Comparison of ENCODE assay signal across 8 cellular contexts in genomic region chr20:38033330-38034107, GRCh38. TPM values are rescaled to one million over a fixed set of nuclear protein-coding genes. Genes with fewer than 3 reads are reported as not detected.
DNase-seq lines count a peak whose midpoint lies in the region; FAIRE-seq and TF ChIP-seq lines count a peak whose summit lies in the region.

TSS of gene RPRD1B (plus strand) at chr20:38033746. CDS start at chr20:38033948, 202 bp downstream.
TSS of gene TTI1 (minus strand) at chr20:38033456. CDS start at chr20:38013816, 19,640 bp downstream.

- H3K9ac ChIP-seq in SK-N-MC (ENCODE audit: insufficient read length): peak within 1 kb of the TSS; percentile 98
- H3K9ac ChIP-seq in neuronal stem cell (ENCODE audit: low read depth, low read length, poor library complexity): peak within 1 kb of the TSS; percentile 93
- peak within 1 kb of the TSS; percentile 96 to 100 (median 99) for H3K9ac ChIP-seq in subcutaneous abdominal adipose tissue (ENCODE audit: low read length in 5 of 5)

- peaks cover 23% of the 10 kb centered on the region for H3K36me3 Mint-ChIP-seq in activated naive CD4-positive, alpha-beta T cell treated with anti-CD3 and anti-CD28 coated beads, Interleukin-2, amount 10 ng/mL, durations not matched to agents 7 days and 5 days

- H3K18ac ChIP-seq in neuronal stem cell (ENCODE audit: low read length): peak within 1 kb of the TSS; percentile 99

- H2BK120ac ChIP-seq in neuronal stem cell (ENCODE audit: low read depth, low read length): no peak within 1 kb of the TSS

- peak within 1 kb of the TSS; percentile 76 for H3K23ac ChIP-seq in neuronal stem cell (ENCODE audit: low read depth, low read length, poor library complexity)

- no peaks in the 10 kb centered on the region for H3K9me3 Mint-ChIP-seq in activated naive CD4-positive, alpha-beta T cell treated with anti-CD3 and anti-CD28 coated beads, Interleukin-2, amount 10 ng/mL, durations not matched to agents 7 days and 5 days

- no peak within 1 kb of the TSS for H4K91ac ChIP-seq in neuronal stem cell (ENCODE audit: low read depth, low read length, poor library complexity)

- no peaks in the 10 kb centered on the region for H3K27me3 ChIP-seq in neuronal stem cell (ENCODE audit: control insufficient read depth in 3 of 3, insufficient read depth in 3 of 3, low read depth in 1 of 3, low read length in 3 of 3)
- H3K27me3 ChIP-seq in subcutaneous abdominal adipose tissue (ENCODE audit: control insufficient read depth in 5 of 5, insufficient read depth in 4 of 5, low read length in 5 of 5): no peaks in the 10 kb centered on the region

- H3K4me1 Mint-ChIP-seq in activated naive CD4-positive, alpha-beta T cell treated with anti-CD3 and anti-CD28 coated beads, Interleukin-2, amount 10 ng/mL, durations not matched to agents 7 days and 5 days: peaks cover 70% of the 10 kb centered on the region

- H3K4me3 Mint-ChIP-seq in activated naive CD4-positive, alpha-beta T cell treated with anti-CD3 and anti-CD28 coated beads, Interleukin-2, amount 10 ng/mL, durations not matched to agents 7 days and 5 days: peak within 1 kb of the TSS; percentile 91

- DNase-seq in GF-D8 (lab: John Stamatoyannopoulos, UW): peak; percentile 72
- DNase-seq in NAMALWA (ENCODE audit: low spot score): peak; percentile 94
- peak; percentile 55 for DNase-seq in SK-N-MC (ENCODE audit: low read depth, low spot score)
- peak; percentile 92 for DNase-seq in activated naive CD4-positive, alpha-beta T cell treated with anti-CD3 and anti-CD28 coated beads, Interleukin-2, amount 10 ng/mL, durations not matched to agents 7 days and 5 days
- peak; percentile 83 to 84 for DNase-seq in frontal cortex (ENCODE audit: low spot score in 2 of 2)
- peak; percentile 89 for DNase-seq in neuronal stem cell (ENCODE audit: low spot score)

- no peak within 1 kb of the TSS for H2BK15ac ChIP-seq in neuronal stem cell (ENCODE audit: low read length)

- peak; percentile 60; the same call in 1 of the 2 replicates for TF ChIP-seq CTCF in HEK293 (tag by site-specific recombination; IDR thresholded peaks at IDR 0.05)

- H3K79me1 ChIP-seq in neuronal stem cell (ENCODE audit: low read depth, low read length): peaks cover 19% of the 10 kb centered on the region

- H3K4me1 ChIP-seq in HEK293 (ENCODE audit: control insufficient read depth, insufficient read depth, low read length) (no peaks in the 10 kb centered on the region), neuronal stem cell (ENCODE audit: control insufficient read depth in 2 of 2, insufficient read depth in 1 of 2, low read depth in 1 of 2, low read length in 2 of 2) (peaks cover 9 to 13% of the 10 kb centered on the region in 2 donors), subcutaneous abdominal adipose tissue (ENCODE audit: control insufficient read depth in 5 of 5, insufficient read depth in 5 of 5, low read length in 5 of 5) (peaks cover 8 to 50% (median 47%) of the 10 kb centered on the region in 5 donors)

- POLR2A ChIA-PET in HEK293 (lab: Yijun Ruan, JAX): interaction anchor here (0.6 to 2.5 kb wide), 10 partner anchors 9 to 340 kb away, joined by 3 to 12 read pairs (median 4); partner anchors contain the start of gene CTNNBL1

- peak within 1 kb of the TSS; percentile 89 for H3K4me2 ChIP-seq in neuronal stem cell (ENCODE audit: insufficient read depth, low read length, poor library complexity, severe bottlenecking)

- H2BK12ac ChIP-seq in neuronal stem cell (ENCODE audit: low read length): no peak within 1 kb of the TSS

- peak within 1 kb of the TSS; percentile 96 for H2AFZ ChIP-seq in neuronal stem cell (ENCODE audit: low read length)

- peak within 1 kb of the TSS; percentile 95 for H4K8ac ChIP-seq in neuronal stem cell (ENCODE audit: low read depth, low read length)

- H3K9me3 ChIP-seq in HEK293 (ENCODE audit: control insufficient read depth, insufficient read depth, low read depth, low read length) (no peaks in the 10 kb centered on the region), SK-N-MC (ENCODE audit: low read depth, low read length) (no peaks in the 10 kb centered on the region), neuronal stem cell (replicated peaks in 1 of 2; ENCODE audit: control insufficient read depth in 2 of 2, insufficient read depth in 1 of 2, low read depth in 1 of 2, low read length in 2 of 2) (peaks cover 0 to 14% of the 10 kb centered on the region in 2 donors), subcutaneous abdominal adipose tissue (ENCODE audit: control insufficient read depth in 5 of 5, low read length in 5 of 5) (no peaks in the 10 kb centered on the region)

- H3K4ac ChIP-seq in neuronal stem cell (ENCODE audit: low read length): no peak within 1 kb of the TSS

- peaks cover 8 to 50% of the 10 kb centered on the region in 2 experiments; a peak in 2 of 3 replicates for H3K36me3 ChIP-seq in HEK293 (ENCODE audit: control insufficient read depth in 2 of 2, insufficient read depth in 1 of 2, low read length in 2 of 2)
- peaks cover 73% of the 10 kb centered on the region for H3K36me3 ChIP-seq in SK-N-MC (ENCODE audit: insufficient read depth, low read length)
- peaks cover 9 to 57% of the 10 kb centered on the region in 2 donors for H3K36me3 ChIP-seq in neuronal stem cell (replicated peaks in 1 of 2; ENCODE audit: control insufficient read depth in 2 of 2, insufficient read depth in 2 of 2, low read length in 2 of 2)
- peaks cover 0 to 13% (median 7%) of the 10 kb centered on the region in 5 donors for H3K36me3 ChIP-seq in subcutaneous abdominal adipose tissue (ENCODE audit: control insufficient read depth in 5 of 5, insufficient read depth in 5 of 5, low read length in 5 of 5)

- H2AK5ac ChIP-seq in neuronal stem cell (ENCODE audit: low read depth, low read length): peak within 1 kb of the TSS; percentile 21

- peaks cover 5% of the 10 kb centered on the region for H3K27me3 Mint-ChIP-seq in activated naive CD4-positive, alpha-beta T cell treated with anti-CD3 and anti-CD28 coated beads, Interleukin-2, amount 10 ng/mL, durations not matched to agents 7 days and 5 days

- FAIRE-seq in frontal cortex (lab: Jason Lieb, UNC): no peak

- WGBS in neuronal stem cell (ENCODE audit: extremely low coverage in 2 of 2, insufficient read length in 2 of 2, insufficient replicate concordance in 1 of 2), 2 donors: no CpG with 5 or more reads among the region's 69 CpGs

- H3K27ac ChIP-seq in HEK293 (ENCODE audit: extremely low read depth, low read depth, low read length) (peak within 1 kb of the TSS; percentile 80), SK-N-MC (peak within 1 kb of the TSS; percentile 91), neuronal stem cell (replicated peaks; ENCODE audit: low read length) (peak within 1 kb of the TSS; percentile 85), subcutaneous abdominal adipose tissue (ENCODE audit: low read depth, low read length) (peak within 1 kb of the TSS; percentile 96)

- H3K4me3 ChIP-seq in HEK293 (ENCODE audit: low read depth, low read length) (peak within 1 kb of the TSS; percentile 90), SK-N-MC (peak within 1 kb of the TSS; percentile 99), neuronal stem cell (ENCODE audit: low read length in 2 of 2) (peak within 1 kb of the TSS; percentile 78 to 90), subcutaneous abdominal adipose tissue (ENCODE audit: low read depth in 1 of 5, low read length in 5 of 5) (peak within 1 kb of the TSS; percentile 95 to 100 (median 99))

- H3K27ac Mint-ChIP-seq in activated naive CD4-positive, alpha-beta T cell treated with anti-CD3 and anti-CD28 coated beads, Interleukin-2, amount 10 ng/mL, durations not matched to agents 7 days and 5 days: peak within 1 kb of the TSS; percentile 97

- no peak within 1 kb of the TSS for H3K14ac ChIP-seq in neuronal stem cell (ENCODE audit: low read length)

- H2BK5ac ChIP-seq in neuronal stem cell (ENCODE audit: low read length): peak within 1 kb of the TSS; percentile 40

- CTCF ChIA-PET in HEK293 (lab: Yijun Ruan, JAX): interaction anchor here (0.8 to 1.7 kb wide), 5 partner anchors 14 to 188 kb away, joined by 3 to 7 read pairs (median 4); no protein-coding TSS in a partner anchor
- CTCF ChIA-PET in activated naive CD4-positive, alpha-beta T cell treated with anti-CD3 and anti-CD28 coated beads, Interleukin-2, amount 10 ng/mL, durations not matched to agents 7 days and 5 days (lab: Charles Lee): interaction anchor here (0.8 to 1.4 kb wide), 4 partner anchors 15 to 401 kb away, joined by 3 to 5 read pairs (median 3); partner anchors contain the start of gene SNHG17

TF ChIP-seq in HEK293, 187 proteins besides CTCF, POLR2A, EP300 and RAD21 (continues in another document):
- TF ChIP-seq HIC1 (tag by site-specific recombination; IDR thresholded peaks at IDR 0.05) (no peak), ZNF16 (tag by site-specific recombination; IDR thresholded peaks at IDR 0.05; ENCODE audit: low read depth) (no peak), IKZF3 (tag by site-specific recombination; IDR thresholded peaks at IDR 0.05) (0 out of 2 replicates have a peak, but pooled peaks have one; percentile 36), ZNF155 (tag by site-specific recombination; IDR thresholded peaks at IDR 0.05) (no peak)

RNA-seq across cellular contexts. Expression of gene RPRD1B, which starts in this region (rescaled TPM):
- 39.1 TPM for total RNA-seq in frontal cortex
- 28.1 TPM for polyA plus RNA-seq in neuronal stem cell (2013, experiment 1 of 2)
- 31.6 TPM for polyA plus RNA-seq in neuronal stem cell (2013, experiment 2 of 2)

RNA-seq across cellular contexts. Expression of gene TTI1, which starts in this region (rescaled TPM):
- 25.7 TPM for total RNA-seq in frontal cortex
- 24.0 TPM for polyA plus RNA-seq in neuronal stem cell (2013, experiment 1 of 2)
- 24.4 TPM for polyA plus RNA-seq in neuronal stem cell (2013, experiment 2 of 2)

Comparison
In these comparisons a context has a peak if more than half of its experiments do, and no peak if none do; other contexts are left out.
1. Peak in every context shown above with its lines: DNase-seq, H3K4me3 ChIP-seq and H3K27ac ChIP-seq.